19 cellular contexts compared by ENCODE assay signal in genomic region chr10:69461327-69462025, GRCh38. TPM values are rescaled to one million over a fixed set of nuclear protein-coding genes. Genes with fewer than 3 reads are reported as not detected.
DNase-seq lines count a peak whose midpoint lies in the region; ATAC-seq, FAIRE-seq and TF ChIP-seq lines count a peak whose summit lies in the region.
"Had no signal": no experiment of that assay in that cellular context is flagged by ENCODE, and none has a peak within 500 bp of the region (broad histone marks: within the 10 kb centered on the region; RNA-seq: fewer than 3 reads in every experiment).

No MANE protein-coding gene starts in this region.

- no peak for TF ChIP-seq EP300 in sigmoid colon (IDR thresholded peaks at IDR 0.05)

- 78 to 85% methylated on average over 5 of the region's 5 CpGs for WGBS in sigmoid colon, 2 donors

- peak overlapping the region in 1 of 2 donors; percentile 23 for H3K9ac ChIP-seq in kidney (ENCODE audit: low read length in 2 of 2)

- no peak overlapping the region for H3K4me3 Mint-ChIP-seq in dendritic cell treated with granulocyte-macrophage colony-stimulating factor and Interleukin-4, amounts not matched to agents 40 ng/mL and 50 ng/mL, for 4 days
- H3K4me3 Mint-ChIP-seq: activated B cell treated with CpG ODN at 0.5 μM for 24 hours, natural killer cell had no signal

- TF ChIP-seq CTCF in C4-2B (conservative IDR thresholded peaks at IDR 0.05) = no peak
- no peak for TF ChIP-seq CTCF in kidney (IDR thresholded peaks at IDR 0.05; ENCODE audit: borderline replicate concordance, extremely low read depth, insufficient read depth)
- TF ChIP-seq CTCF in sigmoid colon (IDR thresholded peaks at IDR 0.05) = no peak

- no peaks in the 10 kb centered on the region for H3K36me3 ChIP-seq in kidney (ENCODE audit: control insufficient read depth in 1 of 2, insufficient read depth in 2 of 2, low read length in 2 of 2)
- H3K36me3 ChIP-seq in sigmoid colon = peaks cover 0 to 10% (median 4%) of the 10 kb centered on the region in 4 donors
- H3K36me3 ChIP-seq: colonic mucosa, tibial artery had no signal

- H3K27ac Mint-ChIP-seq in dendritic cell treated with granulocyte-macrophage colony-stimulating factor and Interleukin-4, amounts not matched to agents 40 ng/mL and 50 ng/mL, for 4 days = peak overlapping the region; percentile 62
- H3K27ac Mint-ChIP-seq: activated B cell treated with CpG ODN at 0.5 μM for 24 hours, natural killer cell had no signal

- no peaks in the 10 kb centered on the region for H3K27me3 ChIP-seq in sigmoid colon
- H3K27me3 ChIP-seq: colonic mucosa, tibial artery had no signal

- peaks cover 30 to 36% of the 10 kb centered on the region in 2 donors for H3K4me1 ChIP-seq in kidney (ENCODE audit: control insufficient read depth in 1 of 2, insufficient read depth in 1 of 2, low read depth in 1 of 2, low read length in 2 of 2)
- peaks cover 0 to 99% (median 94%) of the 10 kb centered on the region in 4 donors for H3K4me1 ChIP-seq in sigmoid colon

- no peaks in the 10 kb centered on the region for H3K9me3 Mint-ChIP-seq in dendritic cell treated with granulocyte-macrophage colony-stimulating factor and Interleukin-4, amounts not matched to agents 40 ng/mL and 50 ng/mL, for 4 days
- H3K9me3 Mint-ChIP-seq: activated B cell treated with CpG ODN at 0.5 μM for 24 hours, natural killer cell had no signal

- H3K27ac ChIP-seq in C4-2B (peak overlapping the region; percentile 74; the same call in 1 of the 2 replicates), kidney (ENCODE audit: low read depth in 2 of 2, low read length in 2 of 2) (peak overlapping the region; percentile 56 to 76), sigmoid colon (peak overlapping the region; percentile 79 to 93 (median 92))

- intact Hi-C loops in dendritic cell treated with granulocyte-macrophage colony-stimulating factor and Interleukin-4, amounts not matched to agents 40 ng/mL and 50 ng/mL, for 4 days (cut with micrococcal nuclease) = loop anchor here (1.0 to 5.0 kb wide), 2 partner anchors 11 to 46 kb away; no protein-coding TSS in a partner anchor
- intact Hi-C loops in kidney (cut with DNase I) = no loop called here
- intact Hi-C loops in sigmoid colon (cut with DNase I) = no loop called here

- TF ChIP-seq POLR2A in sigmoid colon (IDR thresholded peaks at IDR 0.05) = no peak

- no peak for DNase-seq in kidney
- DNase-seq in sigmoid colon = no peak
- no peak for DNase-seq in HuH-7.5 (ENCODE audit: low spot score)
- no peak for DNase-seq in NCI-H1105 (lab: John Stamatoyannopoulos, UW)
- no peak for DNase-seq in urothelium cell line (ENCODE audit: low spot score)
- DNase-seq: activated B cell treated with CpG ODN at 0.5 μM for 24 hours; activated gamma-delta T cell treated with Interleukin-2 at 50 U/mL for 16 hours; colonic mucosa; HCEC 1CT; kidney glomerular epithelial cell; natural killer cell; NCI-H2029 treated with DMSO at 0.1 percent for 48 hours; NCI-H748 treated with DMSO at 0.1 percent for 48 hours; stimulated activated CD4-positive, alpha-beta T cell treated with anti-CD3 and anti-CD28 coated beads, Interleukin-2, amount 100 ng/mL, for 48 hours; tibial artery had no signal

- ATAC-seq in GM19463 (IDR thresholded peaks at IDR 0.05; ENCODE audit: unreplicated experiment) = no peak
- ATAC-seq: A549, natural killer cell had no signal

- H3K27me3 Mint-ChIP-seq in dendritic cell treated with granulocyte-macrophage colony-stimulating factor and Interleukin-4, amounts not matched to agents 40 ng/mL and 50 ng/mL, for 4 days = peaks cover 5% of the 10 kb centered on the region
- H3K27me3 Mint-ChIP-seq: activated B cell treated with CpG ODN at 0.5 μM for 24 hours had no signal

- peaks cover 24% of the 10 kb centered on the region for H3K36me3 Mint-ChIP-seq in dendritic cell treated with granulocyte-macrophage colony-stimulating factor and Interleukin-4, amounts not matched to agents 40 ng/mL and 50 ng/mL, for 4 days (ENCODE audit: low read depth)
- H3K36me3 Mint-ChIP-seq: natural killer cell had no signal

- no peak for FAIRE-seq in kidney (lab: Jason Lieb, UNC)
- FAIRE-seq in urothelium cell line (lab: Jason Lieb, UNC) = no peak
- FAIRE-seq: A549 had no signal

- peaks cover 67% of the 10 kb centered on the region for H3K4me1 Mint-ChIP-seq in dendritic cell treated with granulocyte-macrophage colony-stimulating factor and Interleukin-4, amounts not matched to agents 40 ng/mL and 50 ng/mL, for 4 days (ENCODE audit: low read depth)
- H3K4me1 Mint-ChIP-seq: activated B cell treated with CpG ODN at 0.5 μM for 24 hours had no signal

- H3K4me3 ChIP-seq in kidney (ENCODE audit: low read length in 2 of 2) = no peak overlapping the region
- no peak overlapping the region for H3K4me3 ChIP-seq in sigmoid colon
- H3K4me3 ChIP-seq: A549, colonic mucosa, tibial artery had no signal

- no peaks in the 10 kb centered on the region for H3K9me3 ChIP-seq in kidney (ENCODE audit: control insufficient read depth in 1 of 2, low read length in 2 of 2)
- H3K9me3 ChIP-seq in sigmoid colon = no peaks in the 10 kb centered on the region
- H3K9me3 ChIP-seq: A549, colonic mucosa, tibial artery had no signal

RNA-seq across cellular contexts. Expression of gene TSPAN15, which starts 10.2 kb away (rescaled TPM):
- total RNA-seq in kidney (65.4 TPM), sigmoid colon (10 to 100 TPM; 55.4 to 76.4 (median 67.4) TPM)
- polyA plus RNA-seq in kidney (ENCODE audit: insufficient read depth, low read depth, low replicate concordance) (28.2 TPM), sigmoid colon (100 to 1,000 TPM in 1 of 3 donors, 10 to 100 TPM in 2; 43.0 to 100 (median 70.9) TPM)

RNA-seq across cellular contexts. Expression of gene TACR2, which starts 44.8 kb away (rescaled TPM):
- 0.38 TPM for total RNA-seq in kidney
- 0.37 TPM for polyA plus RNA-seq in kidney (ENCODE audit: insufficient read depth, low read depth, low replicate concordance)
- total RNA-seq in sigmoid colon = 100 to 1,000 TPM; 161 to 184 (median 170) TPM
- 10 to 100 TPM in 1 of 3 donors, 1 to 10 TPM in 1, not detected in 1; 6.0 to 14.4 TPM for polyA plus RNA-seq in sigmoid colon
- total RNA-seq: activated B cell treated with CpG ODN at 0.5 μM for 24 hours, natural killer cell had no signal

Comparison
In these comparisons a context has a peak if more than half of its experiments do, and no peak if none do; other contexts are left out.
1. RNA of gene TACR2, which starts 44.8 kb away (total RNA-seq): 161 to 184 TPM in sigmoid colon; 0.38 TPM in kidney (single experiment); every median in the first group is over 100 times any median in the second.
2. Peak in every context shown above with its lines, with median percentiles within 50 percentile points of each other: H3K27ac ChIP-seq.